ENCODE assay signal across 23 cellular contexts in genomic region chr19:58482372-58482771, GRCh38.
"Had no signal": no experiment of that assay in that cellular context is flagged by ENCODE, and none has a peak within 500 bp of the region (broad histone marks: within the 10 kb centered on the region; RNA-seq: fewer than 3 reads in every experiment).

No MANE protein-coding gene starts in this region.

- H3K9me3 Mint-ChIP-seq: activated CD4-positive, alpha-beta memory T cell treated with anti-CD3 and anti-CD28 coated beads, Interleukin-2, amount 10 ng/mL, durations not matched to agents 7 days and 5 days; activated naive CD4-positive, alpha-beta T cell treated with anti-CD3 and anti-CD28 coated beads for 36 hours; activated T-cell treated with anti-CD3 and anti-CD28 coated beads, Interleukin-2, amount 50 U/mL, for 72 hours; nephron; T-cell had no signal

- H3K4me1 Mint-ChIP-seq: nephron had no signal

- H3K27ac Mint-ChIP-seq: activated CD4-positive, alpha-beta memory T cell treated with anti-CD3 and anti-CD28 coated beads, Interleukin-2, amount 10 ng/mL, durations not matched to agents 7 days and 5 days; activated CD8-positive, alpha-beta memory T cell treated with anti-CD3 and anti-CD28 coated beads, Interleukin-2, amount 10 ng/mL, durations not matched to agents 7 days and 5 days; activated naive CD4-positive, alpha-beta T cell treated with anti-CD3 and anti-CD28 coated beads for 36 hours; activated T-cell treated with anti-CD3 and anti-CD28 coated beads, Interleukin-2, amount 50 U/mL, for 72 hours; nephron; T-cell had no signal

- ATAC-seq: activated CD4-positive, CD25-positive, alpha-beta regulatory T cell treated with anti-CD3 and anti-CD28 coated beads, Interleukin-2, amount 50 U/mL, for 24 hours; activated CD8-positive, alpha-beta memory T cell treated with anti-CD3 and anti-CD28 coated beads, Interleukin-2, amount 10 ng/mL, durations not matched to agents 7 days and 5 days; activated T-cell treated with anti-CD3 and anti-CD28 coated beads, Interleukin-2, amount 50 U/mL, for 72 hours; body of pancreas; sciatic nerve; T-cell; upper lobe of right lung had no signal

- DNase-seq: activated CD4-positive, alpha-beta memory T cell treated with anti-CD3 and anti-CD28 coated beads, Interleukin-2, amount 10 ng/mL, durations not matched to agents 7 days and 5 days; activated CD4-positive, alpha-beta T cell treated with anti-CD3 and anti-CD28 coated beads for 48 hours; activated CD8-positive, alpha-beta memory T cell treated with anti-CD3 and anti-CD28 coated beads, Interleukin-2, amount 10 ng/mL, durations not matched to agents 7 days and 5 days; activated naive CD4-positive, alpha-beta T cell treated with anti-CD3 and anti-CD28 coated beads for 36 hours; activated T-cell treated with anti-CD3 and anti-CD28 coated beads, Interleukin-2, amount 50 U/mL, for 72 hours; adrenal gland; body of pancreas; dorsolateral prefrontal cortex; effector memory CD4-positive, alpha-beta T cell; left ventricle myocardium inferior; ovary; retina; stimulated activated CD4-positive, alpha-beta T cell treated with anti-CD3 and anti-CD28 coated beads, Interleukin-12 subunit alpha, Interleukin-12 subunit beta, amount 100 ng/mL, for 4 hours; stimulated activated CD4-positive, alpha-beta T cell treated with anti-CD3 and anti-CD28 coated beads, Interleukin-4, amount 100 ng/mL, for 1 hour; stomach; T-cell; T1000; tibial artery; upper lobe of right lung; WERI-Rb-1 had no signal

- H3K27me3 Mint-ChIP-seq: activated CD4-positive, alpha-beta memory T cell treated with anti-CD3 and anti-CD28 coated beads, Interleukin-2, amount 10 ng/mL, durations not matched to agents 7 days and 5 days; activated CD8-positive, alpha-beta memory T cell treated with anti-CD3 and anti-CD28 coated beads, Interleukin-2, amount 10 ng/mL, durations not matched to agents 7 days and 5 days; T-cell had no signal

- H3K4me3 Mint-ChIP-seq: activated CD4-positive, alpha-beta memory T cell treated with anti-CD3 and anti-CD28 coated beads, Interleukin-2, amount 10 ng/mL, durations not matched to agents 7 days and 5 days; activated CD8-positive, alpha-beta memory T cell treated with anti-CD3 and anti-CD28 coated beads, Interleukin-2, amount 10 ng/mL, durations not matched to agents 7 days and 5 days; activated naive CD4-positive, alpha-beta T cell treated with anti-CD3 and anti-CD28 coated beads for 36 hours; activated T-cell treated with anti-CD3 and anti-CD28 coated beads, Interleukin-2, amount 50 U/mL, for 72 hours; nephron; T-cell had no signal
